8 cellular contexts compared by ENCODE assay signal in the genomic region with DNA sequence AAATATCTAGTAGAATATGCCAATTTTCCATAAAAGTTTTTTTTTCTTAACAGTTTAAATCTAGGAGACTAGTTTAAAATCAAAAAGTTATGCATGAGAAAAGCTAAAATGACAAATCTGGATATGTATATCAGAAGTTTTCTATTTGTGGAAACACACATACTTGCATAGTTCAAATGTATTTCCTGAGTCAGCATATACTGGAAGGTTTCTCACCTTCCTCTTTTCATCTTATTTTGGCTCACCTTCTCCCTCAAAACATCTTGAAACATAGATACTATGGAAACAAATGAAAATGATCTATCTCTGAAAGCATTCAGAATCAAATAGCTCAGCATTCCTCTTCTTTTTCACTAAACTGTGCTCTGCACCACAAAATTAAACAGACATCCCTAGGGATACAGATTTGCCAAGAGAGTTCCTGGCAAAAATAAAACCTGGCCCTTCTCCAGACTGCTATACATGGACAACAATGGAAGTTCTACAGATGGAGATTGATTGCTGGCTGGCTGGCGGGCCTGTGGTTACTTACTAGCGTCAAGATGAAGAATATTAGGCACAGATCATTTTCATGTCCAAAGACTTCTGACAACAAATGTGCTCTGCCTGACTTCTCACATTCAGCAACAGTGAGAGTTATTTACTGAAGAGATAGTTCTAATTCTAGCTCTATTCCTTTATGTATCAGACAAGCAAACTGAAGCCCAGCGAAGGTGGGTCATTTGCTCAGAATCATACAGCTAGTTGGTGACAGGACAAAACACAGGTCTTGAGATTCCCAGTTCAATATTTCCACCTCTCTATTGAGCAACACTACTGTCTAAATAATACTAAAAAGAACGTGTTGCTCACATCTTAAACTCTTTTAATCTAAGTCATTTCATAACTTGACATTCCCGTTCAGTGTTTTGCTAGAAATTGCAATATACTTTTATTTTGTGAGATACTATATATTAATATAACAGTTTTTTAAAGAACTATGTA. TPM values are rescaled to one million over a fixed set of nuclear protein-coding genes. Genes with fewer than 3 reads are reported as not detected.
A peak's percentile ranks its signal among the peaks of the same experiment; 100 is the strongest.
DNase-seq lines count a peak whose midpoint lies in the region; ATAC-seq and TF ChIP-seq lines count a peak whose summit lies in the region.

No MANE protein-coding gene starts in this region.

- H3K4me3 Mint-ChIP-seq in progenitor cell of endocrine pancreas (ENCODE audit: low read depth), result no peak overlapping the region

- intact Hi-C loops in PC-3 (cut with micrococcal nuclease), result no loop called here
- intact Hi-C loops in gastrocnemius medialis (cut with DNase I; ENCODE audit: low total_unique reads), result loop anchor here (2.0 kb wide), 1 partner anchor 18 kb away; no protein-coding TSS in a partner anchor

- CTCF ChIA-PET in PC-3 (lab: Charles Lee), result no interaction called here

- H3K4me1 Mint-ChIP-seq in progenitor cell of endocrine pancreas (ENCODE audit: low read depth), result peaks cover 12% of the 10 kb centered on the region

- POLR2A ChIA-PET in PC-3 (lab: Charles Lee; ENCODE audit: unreplicated experiment), result no interaction called here

- H3K36me3 Mint-ChIP-seq in progenitor cell of endocrine pancreas (ENCODE audit: insufficient read depth), result no peaks in the 10 kb centered on the region

- no peaks in the 10 kb centered on the region for H3K36me3 ChIP-seq in PC-3 (ENCODE audit: low read depth, low read length)
- no peaks in the 10 kb centered on the region for H3K36me3 ChIP-seq in gastrocnemius medialis

- no peaks in the 10 kb centered on the region for H3K27me3 Mint-ChIP-seq in progenitor cell of endocrine pancreas

- no peak for TF ChIP-seq CTCF in PC-3 (conservative IDR thresholded peaks at IDR 0.05; ENCODE audit: low read depth, low read length)
- no peak for TF ChIP-seq CTCF in fibroblast of pulmonary artery (IDR thresholded peaks at IDR 0.05; ENCODE audit: low read length, missing control alignments)
- no peak for TF ChIP-seq CTCF in gastrocnemius medialis (IDR thresholded peaks at IDR 0.05 in 4 of 5, conservative IDR thresholded peaks at IDR 0.05 in 1 of 5)
- no peak for TF ChIP-seq CTCF in progenitor cell of endocrine pancreas (IDR thresholded peaks at IDR 0.05; ENCODE audit: unreplicated experiment)

- H3K9me3 Mint-ChIP-seq in progenitor cell of endocrine pancreas (ENCODE audit: low read depth), result no peaks in the 10 kb centered on the region

- no peaks in the 10 kb centered on the region for H4K20me1 ChIP-seq in PC-3 (ENCODE audit: low read length)

- no peaks in the 10 kb centered on the region for H3K79me2 ChIP-seq in PC-3 (ENCODE audit: low read length)

- no peak overlapping the region for H3K27ac ChIP-seq in PC-3 (ENCODE audit: low read length)
- peak overlapping the region; percentile 8 to 68 (median 30) for H3K27ac ChIP-seq in gastrocnemius medialis

- BruUV-seq in PC-3 (replicated peaks; lab: Mats Ljungman, UMichigan), result no TSS peak

- peaks cover 5% of the 10 kb centered on the region for H3F3A ChIP-seq in PC-3 (ENCODE audit: low read length, unreplicated experiment)

- H3K4me3 ChIP-seq in PC-3 (ENCODE audit: low read length) (no peak overlapping the region), fibroblast of pulmonary artery (replicated peaks; ENCODE audit: low read depth, low read length) (no peak overlapping the region), gastrocnemius medialis (no peak overlapping the region)

- H3K9me3 ChIP-seq in PC-3 (ENCODE audit: low read length), result no peaks in the 10 kb centered on the region
- no peaks in the 10 kb centered on the region for H3K9me3 ChIP-seq in gastrocnemius medialis

- in situ Hi-C loops in gastrocnemius medialis (cut with MboI; ENCODE audit: low sequenced_read_pairs in 4 of 4), result no loop called here

- H3K27ac Mint-ChIP-seq in progenitor cell of endocrine pancreas, result no peak overlapping the region

- no peak for TF ChIP-seq POLR2A in gastrocnemius medialis (IDR thresholded peaks at IDR 0.05)

- H3K4me2 ChIP-seq in PC-3 (ENCODE audit: low read length), result no peak overlapping the region

- no peak overlapping the region for H3K9ac ChIP-seq in PC-3 (ENCODE audit: low read length)

- H3K4me1 ChIP-seq in PC-3 (ENCODE audit: insufficient read depth, low read length) (peaks cover 19% of the 10 kb centered on the region), gastrocnemius medialis (peaks cover 23 to 27% of the 10 kb centered on the region in 2 donors)

- H2AFZ ChIP-seq in PC-3 (ENCODE audit: low read length), result 0 out of 2 replicates have a peak overlapping the region, but pooled peaks have one; percentile 2

- ATAC-seq in PC-3 (no peak), gastrocnemius medialis (peak; percentile 41 to 52)
- no peak for ATAC-seq in stimulated activated naive CD8-positive, alpha-beta T cell treated with anti-CD3 and anti-CD28 coated beads, Interleukin-15, Interleukin-2, amounts not matched to agents 100 U/mL and 50 U/mL, for 24 hours

- H3K9me2 ChIP-seq in PC-3 (replicated peaks; ENCODE audit: low read length), result no peaks in the 10 kb centered on the region

- H3K27me3 ChIP-seq in PC-3 (ENCODE audit: low read length), result no peaks in the 10 kb centered on the region
- H3K27me3 ChIP-seq in gastrocnemius medialis, result no peaks in the 10 kb centered on the region

- DNase-seq in GM04504 (ENCODE audit: low read depth), result peak; percentile 94
- peak; percentile 2 for DNase-seq in PC-3
- DNase-seq in fibroblast of pulmonary artery (ENCODE audit: low read depth), result peak; percentile 97
- DNase-seq in gastrocnemius medialis, result peak in 1 of 2 donors; percentile 5
- no peak for DNase-seq in stimulated activated CD4-positive, alpha-beta T cell treated with anti-CD3 and anti-CD28 coated beads, Interleukin-1b, Interleukin-23, amount 100 ng/mL, for 48 hours
- DNase-seq in progenitor cell of endocrine pancreas (ENCODE audit: low spot score, unreplicated experiment), result no peak
- no peak for DNase-seq in activated CD4-positive, alpha-beta T cell treated with anti-CD3 and anti-CD28 coated beads, Interleukin-2, amount 50 U/mL, for 48 hours
- DNase-seq in stimulated activated naive CD8-positive, alpha-beta T cell treated with anti-CD3 and anti-CD28 coated beads, Interleukin-15, Interleukin-2, amounts not matched to agents 100 U/mL and 50 U/mL, for 24 hours, result no peak

RNA-seq across cellular contexts. Expression of gene DIPK1A, which starts 26.6 kb away (rescaled TPM):
- total RNA-seq in PC-3 (2014; rRNA removed) (1.0 and 2.1 TPM in 2 replicates), gastrocnemius medialis (1 to 10 TPM; 3.3 to 9.2 (median 4.7) TPM), progenitor cell of endocrine pancreas (6.9 and 7.5 TPM in 2 replicates)

Comparison
In these comparisons a context has a peak if more than half of its experiments do, and no peak if none do; other contexts are left out.
1. DNase-seq: peak in GM04504 (single experiment), PC-3 (single experiment) and fibroblast of pulmonary artery (single experiment); none in stimulated activated CD4-positive, alpha-beta T cell treated with anti-CD3 and anti-CD28 coated beads, Interleukin-1b, Interleukin-23, amount 100 ng/mL, for 48 hours (single experiment), progenitor cell of endocrine pancreas (single experiment), activated CD4-positive, alpha-beta T cell treated with anti-CD3 and anti-CD28 coated beads, Interleukin-2, amount 50 U/mL, for 48 hours (0 of 2) and stimulated activated naive CD8-positive, alpha-beta T cell treated with anti-CD3 and anti-CD28 coated beads, Interleukin-15, Interleukin-2, amounts not matched to agents 100 U/mL and 50 U/mL, for 24 hours (single experiment).
2. ATAC-seq: peak in gastrocnemius medialis (2 of 2); none in PC-3 (single experiment) and stimulated activated naive CD8-positive, alpha-beta T cell treated with anti-CD3 and anti-CD28 coated beads, Interleukin-15, Interleukin-2, amounts not matched to agents 100 U/mL and 50 U/mL, for 24 hours (single experiment).